24 cellular contexts compared by ENCODE assay signal in genomic region chr2:118670868-118671267, GRCh38.
DNase-seq lines count a peak whose midpoint lies in the region; ATAC-seq and TF ChIP-seq lines count a peak whose summit lies in the region.
"Had no signal": no experiment of that assay in that cellular context is flagged by ENCODE, and none has a peak within 500 bp of the region (broad histone marks: within the 10 kb centered on the region; RNA-seq: fewer than 3 reads in every experiment).

No MANE protein-coding gene starts in this region.

- H3K4me1 ChIP-seq in SK-N-SH (ENCODE audit: control insufficient read depth in 1 of 2, insufficient read depth in 2 of 2, low read depth in 1 of 2, low read length in 1 of 2): peaks cover 20 to 27% of the 10 kb centered on the region in 2 experiments
- H3K4me1 ChIP-seq: BLaER1, left lung, prostate gland had no signal

- intact Hi-C loops in sciatic nerve (cut with DNase I): no loop called here

- no peaks in the 10 kb centered on the region for H3K9me2 ChIP-seq in SK-N-SH

- H3K27ac ChIP-seq in SK-N-SH (ENCODE audit: low read depth in 2 of 2, low read length in 1 of 2): peak overlapping the region; percentile 81 to 98
- H3K27ac ChIP-seq: BLaER1, HL-60, left lung, prostate gland, transverse colon had no signal

- H2AFZ ChIP-seq in SK-N-SH (ENCODE audit: low read depth): no peak overlapping the region

- peak overlapping the region; percentile 79; the same call in 1 of the 2 replicates for H3K4me2 ChIP-seq in SK-N-SH
- H3K4me2 ChIP-seq: BLaER1 had no signal

- no peak overlapping the region for H3K4me3 ChIP-seq in SK-N-SH (ENCODE audit: low read depth in 2 of 2, low read length in 1 of 2)
- no peak overlapping the region for H3K4me3 ChIP-seq in fibroblast of mammary gland (ENCODE audit: control insufficient read depth, low read depth, low read length)
- H3K4me3 ChIP-seq: BLaER1, left lung, prostate gland, transverse colon had no signal

- DNase-seq in GM03348 (ENCODE audit: low spot score) (peak; percentile 58), SK-N-SH (no peak), fibroblast of mammary gland (ENCODE audit: low read depth) (peak; percentile 94), sciatic nerve (ENCODE audit: low spot score) (no peak), T-helper 1 cell (no peak)
- DNase-seq: activated CD4-positive, alpha-beta T cell treated with anti-CD3 and anti-CD28 coated beads, Interleukin-2, amount 10 ng/mL, durations not matched to agents 7 days and 5 days; activated CD8-positive, alpha-beta memory T cell treated with anti-CD3 and anti-CD28 coated beads, Interleukin-2, amount 50 U/mL, for 4 hours; activated naive CD8-positive, alpha-beta T cell treated with anti-CD3 and anti-CD28 coated beads, Interleukin-2, amount 50 U/mL, for 24 hours; Calu3; left lung; MM.1S; NCI-H1436 treated with DMSO at 0.1 percent for 48 hours; NCI-H748 treated with DMSO at 0.1 percent for 48 hours; nephron progenitor cell; SHP77; stimulated activated CD4-positive, alpha-beta T cell treated with anti-CD3 and anti-CD28 coated beads, Interleukin-4, amount 100 ng/mL, for 24 hours; stimulated activated naive CD8-positive, alpha-beta T cell treated with anti-CD3 and anti-CD28 coated beads, Interleukin-15, amount 100 ng/mL, for 72 hours; T-helper 17 cell; transverse colon had no signal

- POLR2A ChIA-PET in SK-N-SH (lab: Yijun Ruan, JAX): no interaction called here

- WGBS in SK-N-SH (ENCODE audit: low lambda C conversion rate): 6% methylated on average over 7 of the region's 7 CpGs

- no peaks in the 10 kb centered on the region for H3K36me3 ChIP-seq in SK-N-SH (replicated peaks in 1 of 2; ENCODE audit: control insufficient read depth in 1 of 2, insufficient read depth in 2 of 2, low read length in 1 of 2)
- H3K36me3 ChIP-seq: BLaER1, left lung, prostate gland, transverse colon had no signal

- TF ChIP-seq EP300 in SK-N-SH (IDR thresholded peaks at IDR 0.05; ENCODE audit: borderline replicate concordance in 1 of 2, low read depth in 1 of 2, low read length in 1 of 2): peak; percentile 88 to 89

- H4K20me1 ChIP-seq in SK-N-SH (ENCODE audit: insufficient read depth): no peaks in the 10 kb centered on the region
- H4K20me1 ChIP-seq: BLaER1 had no signal

- H3F3A ChIP-seq in SK-N-SH (replicated peaks; ENCODE audit: insufficient read depth): peaks cover 43% of the 10 kb centered on the region

- H3K9ac ChIP-seq in SK-N-SH: peak overlapping the region; percentile 78; the same call in 1 of the 2 replicates
- H3K9ac ChIP-seq: BLaER1 had no signal

- H3K27me3 ChIP-seq in SK-N-SH (ENCODE audit: insufficient read depth): no peaks in the 10 kb centered on the region
- H3K27me3 ChIP-seq: BLaER1, left lung, transverse colon had no signal

- CTCF ChIA-PET in SK-N-SH (lab: Yijun Ruan, JAX): no interaction called here

- H3K9me3 ChIP-seq in SK-N-SH: no peaks in the 10 kb centered on the region
- H3K9me3 ChIP-seq: BLaER1, left lung, prostate gland, transverse colon had no signal

- H3K79me2 ChIP-seq in SK-N-SH (ENCODE audit: insufficient read depth): no peaks in the 10 kb centered on the region

- ATAC-seq in sciatic nerve: peak; percentile 64
- ATAC-seq in HG03378 (IDR thresholded peaks at IDR 0.05; ENCODE audit: unreplicated experiment): no peak
- ATAC-seq in HG03159 (IDR thresholded peaks at IDR 0.05; ENCODE audit: unreplicated experiment): no peak
- ATAC-seq: activated naive CD8-positive, alpha-beta T cell treated with anti-CD3 and anti-CD28 coated beads, Interleukin-2, amount 50 U/mL, for 24 hours; left lung; stimulated activated naive CD8-positive, alpha-beta T cell treated with anti-CD3 and anti-CD28 coated beads, Interleukin-15, amount 100 ng/mL, for 72 hours; T-helper 17 cell had no signal

- TF ChIP-seq RAD21 in SK-N-SH (IDR thresholded peaks at IDR 0.05; ENCODE audit: low read length): no peak

- TF ChIP-seq CTCF in SK-N-SH (IDR thresholded peaks at IDR 0.05) (no peak), fibroblast of mammary gland (conservative IDR thresholded peaks at IDR 0.05; ENCODE audit: control insufficient read depth, insufficient read depth, low read depth, low read length) (no peak)

TF ChIP-seq in SK-N-SH, 30 proteins besides CTCF, POLR2A, EP300 and RAD21 (continues in another document):
- TF ChIP-seq USF1 (IDR thresholded peaks at IDR 0.05; ENCODE audit: borderline replicate concordance, low read depth): no peak
- TF ChIP-seq TAF1 (IDR thresholded peaks at IDR 0.05; ENCODE audit: borderline replicate concordance, low read depth, low read length): no peak
- peak; percentile 95 for TF ChIP-seq NFIC (IDR thresholded peaks at IDR 0.05; ENCODE audit: borderline replicate concordance)
- TF ChIP-seq ZBTB33 (IDR thresholded peaks at IDR 0.05; ENCODE audit: borderline replicate concordance, low read depth): peak; percentile 18; the same call in 1 of the 2 replicates
- TF ChIP-seq JUND (IDR thresholded peaks at IDR 0.05): peak; percentile 76
- no peak for TF ChIP-seq NRF1 (IDR thresholded peaks at IDR 0.05; ENCODE audit: low read depth, low read length)
- no peak for TF ChIP-seq MXI1 (IDR thresholded peaks at IDR 0.05; ENCODE audit: low read depth, low read length)
- TF ChIP-seq GABPA (IDR thresholded peaks at IDR 0.05; ENCODE audit: low read depth): no peak
- peak; percentile 89 for TF ChIP-seq POLR2AphosphoS5 (IDR thresholded peaks at IDR 0.05; ENCODE audit: low read depth, low read length)
- no peak for TF ChIP-seq MEF2A (IDR thresholded peaks at IDR 0.05; ENCODE audit: borderline replicate concordance, low read depth)
- TF ChIP-seq USF2 (IDR thresholded peaks at IDR 0.05; ENCODE audit: borderline replicate concordance, low read depth, low read length): no peak
- TF ChIP-seq IRF3 (IDR thresholded peaks at IDR 0.05; ENCODE audit: low read depth, low read length): no peak
- no peak for TF ChIP-seq SMC3 (IDR thresholded peaks at IDR 0.05; ENCODE audit: low read depth, low read length)
- no peak for TF ChIP-seq GATA2 (CRISPR knock-in tag; IDR thresholded peaks at IDR 0.05)
- peak; percentile 96 for TF ChIP-seq TCF12 (IDR thresholded peaks at IDR 0.05)
- peak; percentile 47; the same call in 1 of the 2 replicates for TF ChIP-seq RCOR1 (IDR thresholded peaks at IDR 0.05; ENCODE audit: low read length)
- no peak for TF ChIP-seq MAX (IDR thresholded peaks at IDR 0.05; ENCODE audit: low read depth)
- no peak for TF ChIP-seq YY1 (IDR thresholded peaks at IDR 0.05; ENCODE audit: low read depth)
- TF ChIP-seq RFX5 (IDR thresholded peaks at IDR 0.05; ENCODE audit: low read length): no peak

Comparison
In these comparisons a context has a peak if more than half of its experiments do, and no peak if none do; other contexts are left out.
1. DNase-seq: peak in GM03348 (single experiment) and fibroblast of mammary gland (single experiment); none in SK-N-SH (single experiment), sciatic nerve (single experiment) and T-helper 1 cell (0 of 5).